ENCODE assay signal across 27 cellular contexts in genomic region chr20:50682065-50682464, GRCh38. TPM values are rescaled to one million over a fixed set of nuclear protein-coding genes. Genes with fewer than 3 reads are reported as not detected.
DNase-seq lines count a peak whose midpoint lies in the region; ATAC-seq, FAIRE-seq and TF ChIP-seq lines count a peak whose summit lies in the region.
"Had no signal": no experiment of that assay in that cellular context is flagged by ENCODE, and none has a peak within 500 bp of the region (broad histone marks: within the 10 kb centered on the region; RNA-seq: fewer than 3 reads in every experiment).

No MANE protein-coding gene starts in this region.

- H3K9me3 ChIP-seq in SK-N-SH (no peaks in the 10 kb centered on the region), K562 (replicated peaks; ENCODE audit: control insufficient read depth, insufficient read depth, low read depth, low read length) (no peaks in the 10 kb centered on the region)
- H3K9me3 ChIP-seq: BE2C; BLaER1 treated with 17β-estradiol and CSF1 and Interleukin-3, amounts not matched to agents 10 nM and 100 nM had no signal

- TF ChIP-seq RAD21 in SK-N-SH (IDR thresholded peaks at IDR 0.05; ENCODE audit: low read length) (no peak), K562 (CRISPR knock-in tag; conservative IDR thresholded peaks at IDR 0.05 in 1 of 2, IDR thresholded peaks at IDR 0.05 in 1 of 2) (no peak)

- no peaks in the 10 kb centered on the region for H3K9me3 Mint-ChIP-seq in natural killer cell treated with Interleukin-12 subunit alpha and Interleukin-12 subunit beta and Interleukin-15 and Interleukin-18, amount 100 ng/mL, for 72 hours
- H3K9me3 Mint-ChIP-seq in natural killer cell (no peaks in the 10 kb centered on the region), nephron (no peaks in the 10 kb centered on the region)
- H3K9me3 Mint-ChIP-seq: CD4-positive, alpha-beta T cell; GM23338; H9; HFFc6 had no signal

- no peak overlapping the region for H3K27ac Mint-ChIP-seq in natural killer cell treated with Interleukin-12 subunit alpha and Interleukin-12 subunit beta and Interleukin-15 and Interleukin-18, amount 100 ng/mL, for 72 hours
- no peak overlapping the region for H3K27ac Mint-ChIP-seq in natural killer cell
- H3K27ac Mint-ChIP-seq in nephron, result peak overlapping the region in 2 of 3 experiments; percentile 5 to 52
- H3K27ac Mint-ChIP-seq: CD14-positive monocyte; CD4-positive, alpha-beta T cell; GM23338; HFFc6 had no signal

- peaks cover 4% of the 10 kb centered on the region for H3K9me1 ChIP-seq in K562 (ENCODE audit: control insufficient read depth, insufficient read depth, low read length)

- BruUV-seq in K562 (replicated peaks; lab: Mats Ljungman, UMichigan), result no TSS peak

- no peak for TF ChIP-seq CTCF in SK-N-SH (IDR thresholded peaks at IDR 0.05)
- TF ChIP-seq CTCF in natural killer cell (IDR thresholded peaks at IDR 0.05), result no peak
- no peak for TF ChIP-seq CTCF in K562 (IDR thresholded peaks at IDR 0.05 in 2 of 3, conservative IDR thresholded peaks at IDR 0.05 in 1 of 3; ENCODE audit: insufficient read depth in 2 of 3, low read depth in 1 of 3, low read length in 3 of 3)
- no peak for TF ChIP-seq CTCF in nephron (IDR thresholded peaks at IDR 0.05; ENCODE audit: unreplicated experiment in 3 of 3)

- WGBS in SK-N-SH (ENCODE audit: low lambda C conversion rate), result 57% methylated on average over 4 of the region's 4 CpGs
- 72% methylated on average over 4 of the region's 4 CpGs for WGBS in K562 (ENCODE audit: insufficient coverage, low coverage, missing lambda C conversion rate)

- ATAC-seq in SK-N-SH treated with all-trans-retinoic acid at 6 μM for 48 hours (no peak), natural killer cell (no peak), K562 (no peak)
- ATAC-seq in natural killer cell treated with Interleukin-12 subunit alpha and Interleukin-12 subunit beta and Interleukin-15 and Interleukin-18, amount 100 ng/mL, for 72 hours, result no peak
- ATAC-seq: GM23338, HCT116 had no signal

- no peak overlapping the region for H3K4me3 Mint-ChIP-seq in natural killer cell treated with Interleukin-12 subunit alpha and Interleukin-12 subunit beta and Interleukin-15 and Interleukin-18, amount 100 ng/mL, for 72 hours
- H3K4me3 Mint-ChIP-seq in natural killer cell (no peak overlapping the region), nephron (no peak overlapping the region)
- H3K4me3 Mint-ChIP-seq: CD14-positive monocyte; CD4-positive, alpha-beta T cell; CD8-positive, alpha-beta memory T cell; GM23338; H9; HFFc6 had no signal

- H3K9ac ChIP-seq in SK-N-SH (no peak overlapping the region), K562 (ENCODE audit: insufficient read depth in 1 of 2, low read depth in 2 of 2, low read length in 2 of 2) (no peak overlapping the region)
- H3K9ac ChIP-seq: BLaER1 treated with 17β-estradiol and CSF1 and Interleukin-3, amounts not matched to agents 10 nM and 100 nM had no signal

- H2AFZ ChIP-seq in SK-N-SH (ENCODE audit: low read depth) (no peak overlapping the region), K562 (ENCODE audit: low read depth, low read length) (no peak overlapping the region)
- H2AFZ ChIP-seq: GM23338 had no signal

- H3K4me1 Mint-ChIP-seq in natural killer cell treated with Interleukin-12 subunit alpha and Interleukin-12 subunit beta and Interleukin-15 and Interleukin-18, amount 100 ng/mL, for 72 hours (ENCODE audit: low read depth in 2 of 2), result no peaks in the 10 kb centered on the region
- H3K4me1 Mint-ChIP-seq in natural killer cell (no peaks in the 10 kb centered on the region), nephron (peaks cover 25% of the 10 kb centered on the region)
- H3K4me1 Mint-ChIP-seq: CD14-positive monocyte; CD8-positive, alpha-beta memory T cell had no signal

- intact Hi-C loops in natural killer cell (cut with micrococcal nuclease) (no loop called here), K562 (cut with micrococcal nuclease) (no loop called here)

- H3K9me2 ChIP-seq in SK-N-SH, result no peaks in the 10 kb centered on the region

- H3K4me3 ChIP-seq in SK-N-SH (ENCODE audit: low read depth in 2 of 2, low read length in 1 of 2) (no peak overlapping the region), K562 (no peak overlapping the region)
- H3K4me3 ChIP-seq: BLaER1 treated with 17β-estradiol and CSF1 and Interleukin-3, amounts not matched to agents 10 nM and 100 nM; GM23338 had no signal

- no peak overlapping the region for H3K4me2 ChIP-seq in SK-N-SH
- H3K4me2 ChIP-seq in K562 (ENCODE audit: insufficient read depth, low read length), result no peak overlapping the region
- H3K4me2 ChIP-seq: GM23338 had no signal

- H3K36me3 ChIP-seq in SK-N-SH (replicated peaks in 1 of 2; ENCODE audit: control insufficient read depth in 1 of 2, insufficient read depth in 2 of 2, low read length in 1 of 2) (no peaks in the 10 kb centered on the region), K562 (ENCODE audit: control insufficient read depth, insufficient read depth, low read length) (peaks cover 66% of the 10 kb centered on the region)
- H3K36me3 ChIP-seq: BE2C; BLaER1 treated with 17β-estradiol and CSF1 and Interleukin-3, amounts not matched to agents 10 nM and 100 nM had no signal

- H3K79me2 ChIP-seq in SK-N-SH (ENCODE audit: insufficient read depth) (no peaks in the 10 kb centered on the region), K562 (ENCODE audit: control insufficient read depth, insufficient read depth, low read length) (peaks cover 85% of the 10 kb centered on the region)

- H3K36me3 Mint-ChIP-seq in natural killer cell treated with Interleukin-12 subunit alpha and Interleukin-12 subunit beta and Interleukin-15 and Interleukin-18, amount 100 ng/mL, for 72 hours, result no peaks in the 10 kb centered on the region
- H3K36me3 Mint-ChIP-seq in natural killer cell, result no peaks in the 10 kb centered on the region
- no peaks in the 10 kb centered on the region for H3K36me3 Mint-ChIP-seq in nephron (ENCODE audit: low read depth)
- H3K36me3 Mint-ChIP-seq: CD14-positive monocyte; CD8-positive, alpha-beta memory T cell had no signal

- no peaks in the 10 kb centered on the region for H3F3A ChIP-seq in SK-N-SH (replicated peaks; ENCODE audit: insufficient read depth)

- no peaks in the 10 kb centered on the region for H3K27me3 ChIP-seq in SK-N-SH (ENCODE audit: insufficient read depth)
- H3K27me3 ChIP-seq in K562 (ENCODE audit: control insufficient read depth in 2 of 2, insufficient read depth in 2 of 2, low read length in 2 of 2), result no peaks in the 10 kb centered on the region
- H3K27me3 ChIP-seq: BE2C; BLaER1 treated with 17β-estradiol and CSF1 and Interleukin-3, amounts not matched to agents 10 nM and 100 nM had no signal

- POLR2A ChIA-PET in SK-N-SH (lab: Yijun Ruan, JAX) (no interaction called here), K562 (lab: Yijun Ruan, JAX) (no interaction called here)

- peaks cover 7 to 8% of the 10 kb centered on the region in 2 donors for H3K27me3 Mint-ChIP-seq in natural killer cell treated with Interleukin-12 subunit alpha and Interleukin-12 subunit beta and Interleukin-15 and Interleukin-18, amount 100 ng/mL, for 72 hours
- H3K27me3 Mint-ChIP-seq in natural killer cell (ENCODE audit: low read depth in 2 of 2), result peaks cover 2 to 4% of the 10 kb centered on the region in 2 donors
- H3K27me3 Mint-ChIP-seq in nephron (ENCODE audit: low read depth), result peaks cover 13% of the 10 kb centered on the region

- TF ChIP-seq EP300 in SK-N-SH (IDR thresholded peaks at IDR 0.05; ENCODE audit: borderline replicate concordance in 1 of 2, low read depth in 1 of 2, low read length in 1 of 2) (no peak), K562 (IDR thresholded peaks at IDR 0.05; ENCODE audit: low read length) (no peak)

- H3K4me1 ChIP-seq in SK-N-SH (ENCODE audit: control insufficient read depth in 1 of 2, insufficient read depth in 2 of 2, low read depth in 1 of 2, low read length in 1 of 2) (peaks cover 0 to 6% of the 10 kb centered on the region in 2 experiments; a peak in 1 of 4 replicates), K562 (replicated peaks in 1 of 2; ENCODE audit: control insufficient read depth in 2 of 2, insufficient read depth in 2 of 2, low read length in 2 of 2) (peaks cover 12 to 19% of the 10 kb centered on the region in 2 experiments)
- H3K4me1 ChIP-seq: BE2C had no signal

- CTCF ChIA-PET in SK-N-SH (lab: Yijun Ruan, JAX) (no interaction called here), K562 (lab: Yijun Ruan, JAX; ENCODE audit: low intra/inter-chr PET ratio) (no interaction called here)

- H4K20me1 ChIP-seq in SK-N-SH (ENCODE audit: insufficient read depth) (no peaks in the 10 kb centered on the region), K562 (replicated peaks; ENCODE audit: control insufficient read depth, insufficient read depth, low read length) (peaks cover 18% of the 10 kb centered on the region; the same call in 1 of the 2 replicates)
- H4K20me1 ChIP-seq: BLaER1 treated with 17β-estradiol and CSF1 and Interleukin-3, amounts not matched to agents 10 nM and 100 nM had no signal

- in situ Hi-C loops in K562 (cut with MboI) (no loop called here), ACHN (cut with HindIII; ENCODE audit: low pct_ligation_motif_present, low pct_unique_long_range_greater_than_20kb, low sequenced_read_pairs) (no loop called here)

- no peak for TF ChIP-seq POLR2A in K562 (conservative IDR thresholded peaks at IDR 0.05)

- FAIRE-seq in K562 (lab: Jason Lieb, UNC), result peak; percentile 70
- FAIRE-seq: A204.1, D721Med, GM12891, GM18507 had no signal

- H3K27ac ChIP-seq in SK-N-SH (ENCODE audit: low read depth in 2 of 2, low read length in 1 of 2) (no peak overlapping the region), K562 (ENCODE audit: extremely low read depth, low read depth, low read length) (no peak overlapping the region)
- H3K27ac ChIP-seq: 22Rv1; BLaER1 treated with 17β-estradiol and CSF1 and Interleukin-3, amounts not matched to agents 10 nM and 100 nM had no signal

- DNase-seq in SK-N-SH (no peak), natural killer cell (no peak), K562 (ENCODE audit: extremely low read depth in 1 of 4, low spot score in 3 of 4) (no peak), foreskin melanocyte (no peak), ACHN (no peak)
- DNase-seq in natural killer cell treated with Interleukin-12 subunit alpha and Interleukin-12 subunit beta and Interleukin-15 and Interleukin-18, amount 100 ng/mL, for 72 hours (ENCODE audit: low spot score), result peak; percentile 1
- DNase-seq: AML-193; BE2C; CD4-positive, alpha-beta T cell; CD8-positive, alpha-beta memory T cell; DMS 273 treated with DMSO at 0.1 percent for 48 hours; DMS79; EL; GDM1; H9; HFFc6 had no signal

RNA-seq across cellular contexts. Expression of gene RIPOR3, which starts 9.3 kb away (rescaled TPM):
- polyA plus RNA-seq in SK-N-SH (2012; rRNA removed) (1.0 and 1.2 TPM in 2 replicates), K562 (2011; rRNA removed) (48.8 and 65.1 TPM in 2 replicates), K562 (2014; fragmentation: Illumina TruSeq; extraction: Trizol) (21.4 and 23.4 TPM in 2 replicates), K562 (2014; fragmentation: Nextera tagmentation; extraction: Ambion mirVana) (1 to 10 TPM; 3.3 to 3.8 TPM), K562 (2014; rRNA removed) (62.7 and 66.4 TPM in 2 replicates)
- polyA plus RNA-seq in SK-N-SH (2012; cell fraction: cytosol; rRNA removed), result 0.18 and 0.33 TPM in 2 replicates
- polyA plus RNA-seq in SK-N-SH (2012; cell fraction: nucleus; rRNA removed), result 7.0 and 8.8 TPM in 2 replicates
- not detected for total RNA-seq in natural killer cell treated with Interleukin-12 subunit alpha and Interleukin-12 subunit beta and Interleukin-15 and Interleukin-18, amount 100 ng/mL, for 72 hours
- total RNA-seq in natural killer cell (under 1 TPM in 1 of 3 donors, not detected in 2; 0.45 TPM), K562 (2014; rRNA removed) (22.3 and 28.3 TPM in 2 replicates), K562 (2014; rRNA removed; fragmentation: Illumina TruSeq; extraction: Trizol) (9.2 and 15.5 TPM in 2 replicates), K562 (2015; rRNA removed; fragmentation: Illumina TruSeq; extraction: Trizol) (12.8 and 13.3 TPM in 2 replicates), K562 (2021) (43.3 and 46.1 TPM in 2 replicates)
- total RNA-seq in K562 (2011; cell fraction: chromatin; rRNA removed; ENCODE audit: low replicate concordance), result 220 and 451 TPM in 2 replicates
- 258 and 278 TPM in 2 replicates for total RNA-seq in K562 (2011; cell fraction: nucleolus; rRNA removed)
- 187 and 217 TPM in 2 replicates for total RNA-seq in K562 (2011; cell fraction: nucleoplasm; rRNA removed)
- 23.4 and 24.4 TPM in 2 replicates for polyA plus RNA-seq in K562 (2011; cell fraction: cytosol; rRNA removed)
- polyA plus RNA-seq in K562 (2011; cell fraction: nucleus; rRNA removed), result 468 and 642 TPM in 2 replicates
- 23.3 and 29.2 TPM in 2 replicates for polyA plus RNA-seq in K562 (2012)
- 12.5 and 15.4 TPM in 2 replicates for polyA minus RNA-seq in K562 (2011; rRNA and poly(A)+ RNA removed)
- 15.8 and 20.2 TPM in 2 replicates for polyA minus RNA-seq in K562 (2011; cell fraction: cytosol; rRNA and poly(A)+ RNA removed)
- polyA minus RNA-seq in K562 (2011; cell fraction: nucleus; rRNA and poly(A)+ RNA removed), result 65.3 and 73.8 TPM in 2 replicates
- total RNA-seq: CD4-positive, alpha-beta T cell; CD8-positive, alpha-beta memory T cell had no signal
- polyA plus RNA-seq: CD14-positive monocyte had no signal

RNA-seq across cellular contexts. Expression of gene PARD6B, which starts 49.3 kb away (rescaled TPM):
- polyA plus RNA-seq in SK-N-SH (2012; rRNA removed) (0.49 and 0.57 TPM in 2 replicates), K562 (2011; rRNA removed) (4.5 and 5.3 TPM in 2 replicates), K562 (2014; fragmentation: Illumina TruSeq; extraction: Trizol) (1.7 and 2.5 TPM in 2 replicates), K562 (2014; fragmentation: Nextera tagmentation; extraction: Ambion mirVana) (1 to 10 TPM; 2.7 to 7.4 TPM), K562 (2014; rRNA removed) (2.5 and 2.6 TPM in 2 replicates)
- polyA plus RNA-seq in SK-N-SH (2012; cell fraction: cytosol; rRNA removed), result 0.56 and 0.60 TPM in 2 replicates
- 0.45 and 0.76 TPM in 2 replicates for polyA plus RNA-seq in SK-N-SH (2012; cell fraction: nucleus; rRNA removed)
- 1 to 10 TPM; 3.8 to 4.1 TPM for total RNA-seq in natural killer cell treated with Interleukin-12 subunit alpha and Interleukin-12 subunit beta and Interleukin-15 and Interleukin-18, amount 100 ng/mL, for 72 hours
- total RNA-seq in natural killer cell (1 to 10 TPM; 1.5 to 5.0 (median 4.1) TPM), K562 (2014; rRNA removed) (5.5 and 5.9 TPM in 2 replicates), K562 (2014; rRNA removed; fragmentation: Illumina TruSeq; extraction: Trizol) (10.4 and 12.7 TPM in 2 replicates), K562 (2015; rRNA removed; fragmentation: Illumina TruSeq; extraction: Trizol) (9.0 and 9.8 TPM in 2 replicates), K562 (2021) (12.0 and 12.3 TPM in 2 replicates)
- total RNA-seq in K562 (2011; cell fraction: chromatin; rRNA removed; ENCODE audit: low replicate concordance), result 9.8 and 24.9 TPM in 2 replicates
- 5.3 and 6.2 TPM in 2 replicates for total RNA-seq in K562 (2011; cell fraction: nucleolus; rRNA removed)
- total RNA-seq in K562 (2011; cell fraction: nucleoplasm; rRNA removed), result 12.7 and 15.3 TPM in 2 replicates
- 1.5 and 2.7 TPM in 2 replicates for polyA plus RNA-seq in K562 (2011; cell fraction: cytosol; rRNA removed)
- polyA plus RNA-seq in K562 (2011; cell fraction: nucleus; rRNA removed), result 1.9 and 2.6 TPM in 2 replicates
- polyA plus RNA-seq in K562 (2012), result 0.96 and 1.2 TPM in 2 replicates
- polyA minus RNA-seq in K562 (2011; rRNA and poly(A)+ RNA removed), result 10.1 and 10.3 TPM in 2 replicates
- polyA minus RNA-seq in K562 (2011; cell fraction: cytosol; rRNA and poly(A)+ RNA removed), result 5.6 and 5.7 TPM in 2 replicates
- 2.2 and 3.1 TPM in 2 replicates for polyA minus RNA-seq in K562 (2011; cell fraction: nucleus; rRNA and poly(A)+ RNA removed)

Comparison
In these comparisons a context has a peak if more than half of its experiments do, and no peak if none do; other contexts are left out.
1. H3K27ac Mint-ChIP-seq: peak in nephron (2 of 3); none in natural killer cell treated with Interleukin-12 subunit alpha and Interleukin-12 subunit beta and Interleukin-15 and Interleukin-18, amount 100 ng/mL, for 72 hours (0 of 2) and natural killer cell (0 of 2).
2. RNA of gene RIPOR3, which starts 9.3 kb away (total RNA-seq): 9.2 to 451 TPM in K562; 0.45 TPM in natural killer cell and not detected in natural killer cell treated with Interleukin-12 subunit alpha and Interleukin-12 subunit beta and Interleukin-15 and Interleukin-18, amount 100 ng/mL, for 72 hours; every median in the first group is over 4 times any median in the second.